ENCODE assay signal across 13 cellular contexts in genomic region chr17:13003454-13003851, GRCh38. TPM values are rescaled to one million over a fixed set of nuclear protein-coding genes. Genes with fewer than 3 reads are reported as not detected.
DNase-seq lines count a peak whose midpoint lies in the region; ATAC-seq and TF ChIP-seq lines count a peak whose summit lies in the region.
"Had no signal": no experiment of that assay in that cellular context is flagged by ENCODE, and none has a peak within 500 bp of the region (broad histone marks: within the 10 kb centered on the region; RNA-seq: fewer than 3 reads in every experiment).

No MANE protein-coding gene starts in this region.

- H3K27ac ChIP-seq in RWPE2 (ENCODE audit: poor library complexity, severe bottlenecking) (no peak overlapping the region), psoas muscle (peak overlapping the region; percentile 58)
- H3K27ac ChIP-seq: skin epidermis, suprapubic skin, WERI-Rb-1 had no signal

- H3K4me1 ChIP-seq in RWPE2 (ENCODE audit: insufficient read depth, poor library complexity, severe bottlenecking) (no peaks in the 10 kb centered on the region), psoas muscle (no peaks in the 10 kb centered on the region)
- H3K4me1 ChIP-seq: suprapubic skin had no signal

- peaks cover 94% of the 10 kb centered on the region for H3K36me3 ChIP-seq in RWPE2 (ENCODE audit: low read depth)
- H3K36me3 ChIP-seq in psoas muscle (ENCODE audit: insufficient read depth in 1 of 2, low read depth in 1 of 2), result peaks cover 7 to 100% of the 10 kb centered on the region in 2 donors

- H3K4me3 ChIP-seq in RWPE2 (ENCODE audit: severe bottlenecking) (no peak overlapping the region), psoas muscle (no peak overlapping the region)
- H3K4me3 ChIP-seq: skin epidermis, suprapubic skin had no signal

- ATAC-seq in GM18909 (IDR thresholded peaks at IDR 0.05; ENCODE audit: poor library complexity, unreplicated experiment) (peak; percentile 26), RWPE2 (ENCODE audit: low read depth) (peak; percentile 46), left ventricle myocardium superior (peak; percentile 43), psoas muscle (peak; percentile 21 to 47 (median 30)), HG03175 (IDR thresholded peaks at IDR 0.05; ENCODE audit: unreplicated experiment) (no peak), GM18505 (IDR thresholded peaks at IDR 0.05; ENCODE audit: unreplicated experiment) (no peak)

- TF ChIP-seq CTCF in RWPE2 (IDR thresholded peaks at IDR 0.05; ENCODE audit: poor library complexity, severe bottlenecking), result peak; percentile 49
- TF ChIP-seq CTCF in psoas muscle (IDR thresholded peaks at IDR 0.05), result no peak

- H3K9me3 ChIP-seq in RWPE2 (ENCODE audit: severe bottlenecking) (no peaks in the 10 kb centered on the region), psoas muscle (no peaks in the 10 kb centered on the region)
- H3K9me3 ChIP-seq: suprapubic skin had no signal

- intact Hi-C loops in left ventricle myocardium superior (cut with micrococcal nuclease) (loop anchor here (10.0 kb wide), 1 partner anchor 819 kb away; no protein-coding TSS in a partner anchor), psoas muscle (cut with DNase I) (loop anchor here (5.0 to 10.0 kb wide), 4 partner anchors 339 to 819 kb away; partner anchors contain the start of gene MYOCD (in 1 of the 2))

- H3K27me3 ChIP-seq in RWPE2 (ENCODE audit: insufficient read depth, poor library complexity, severe bottlenecking) (no peaks in the 10 kb centered on the region), psoas muscle (ENCODE audit: insufficient read depth in 3 of 3, low read length in 2 of 3) (no peaks in the 10 kb centered on the region)
- H3K27me3 ChIP-seq: suprapubic skin had no signal

- 70 to 82% (median 75%) methylated on average over 8 to 9 of the region's 9 CpGs for WGBS in psoas muscle, 3 donors

- TF ChIP-seq POLR2A in GM18505 (IDR thresholded peaks at IDR 0.05; ENCODE audit: borderline replicate concordance, extremely low read depth, insufficient read depth, insufficient read length), result no peak

- DNase-seq in RWPE2 (ENCODE audit: low spot score) (peak; percentile 35), left ventricle myocardium superior (no peak), psoas muscle (no peak), NCI-H82 (lab: John Stamatoyannopoulos, UW) (no peak), NCI-H146 treated with DMSO at 0.1 percent for 48 hours (lab: John Stamatoyannopoulos, UW; ENCODE audit: unreplicated experiment) (no peak)
- DNase-seq: NCI-H187 treated with DMSO at 0.1 percent for 48 hours, SIG-M5 had no signal

RNA-seq across cellular contexts. Expression of gene ELAC2, which starts 14.4 kb away (rescaled TPM):
- 66.2 TPM for total RNA-seq in left ventricle myocardium superior
- total RNA-seq in psoas muscle, result 10 to 100 TPM; 49.1 to 64.1 (median 53.6) TPM
- 10 to 100 TPM; 30.8 to 59.0 (median 48.3) TPM for polyA plus RNA-seq in psoas muscle

Comparison
In these comparisons a context has a peak if more than half of its experiments do, and no peak if none do; other contexts are left out.
1. ATAC-seq: peak in GM18909 (single experiment), RWPE2 (single experiment), left ventricle myocardium superior (single experiment) and psoas muscle (4 of 4); none in HG03175 (single experiment) and GM18505 (single experiment).